7 cellular contexts compared by ENCODE assay signal in genomic region chr19:29694669-29695627, GRCh38. TPM values are rescaled to one million over a fixed set of nuclear protein-coding genes. Genes with fewer than 3 reads are reported as not detected.
A peak's percentile ranks its signal among the peaks of the same experiment; 100 is the strongest.
DNase-seq lines count a peak whose midpoint lies in the region; ATAC-seq and TF ChIP-seq lines count a peak whose summit lies in the region.

No MANE protein-coding gene starts in this region.

- TF ChIP-seq CTCF in GM13977 (IDR thresholded peaks at IDR 0.05; ENCODE audit: extremely low read depth, insufficient read depth, missing control alignments) (peak; percentile 93), chondrocyte (IDR thresholded peaks at IDR 0.05) (peak; percentile 91)

- in situ Hi-C loops in GM13977 (cut with MboI; ENCODE audit: low pct_unique_long_range_greater_than_20kb, low sequenced_read_pairs, unreplicated experiment): no loop called here

- no peaks in the 10 kb centered on the region for H3K27me3 Mint-ChIP-seq in chondrocyte (ENCODE audit: low read depth)

- peak overlapping the region; percentile 87 for H3K27ac Mint-ChIP-seq in chondrocyte (ENCODE audit: unreplicated experiment)

- H3K36me3 Mint-ChIP-seq in chondrocyte (ENCODE audit: low read depth): no peaks in the 10 kb centered on the region

- DNase-seq in GM13977 (ENCODE audit: low spot score) (peak; percentile 78), NCI-H2227 treated with DMSO at 0.1 percent for 48 hours (lab: John Stamatoyannopoulos, UW) (peak; percentile 91), chondrocyte (ENCODE audit: low spot score) (no peak), left lobe of liver (ENCODE audit: low spot score) (peak; percentile 89)
- peak; percentile 79 to 82 for DNase-seq in activated CD4-positive, alpha-beta T cell treated with anti-CD3 and anti-CD28 coated beads for 4 hours
- peak; percentile 67 to 79 (median 69) for DNase-seq in stimulated activated CD4-positive, alpha-beta T cell treated with anti-CD3 and anti-CD28 coated beads, TNF-alpha, amount 100 ng/mL, for 24 hours (ENCODE audit: low read depth in 3 of 3)

- H3K4me3 Mint-ChIP-seq in chondrocyte (ENCODE audit: unreplicated experiment): no peak overlapping the region

- no peaks in the 10 kb centered on the region for H3K9me3 Mint-ChIP-seq in chondrocyte (ENCODE audit: low read depth)

- H3K4me1 Mint-ChIP-seq in chondrocyte (ENCODE audit: low read depth): peaks cover 24% of the 10 kb centered on the region

- peak; percentile 79 for ATAC-seq in HG02840 (IDR thresholded peaks at IDR 0.05; ENCODE audit: low FRiP score, unreplicated experiment)
- ATAC-seq in left lobe of liver: peak; percentile 99

RNA-seq across cellular contexts. Expression of gene C19orf12, which starts 20.1 kb away (rescaled TPM):
- total RNA-seq in chondrocyte (43.7 to 46.9 TPM (median 46.4 TPM) in 3 replicates), left lobe of liver (52.3 TPM)

RNA-seq across cellular contexts. Expression of gene PLEKHF1, which starts 29.7 kb away (rescaled TPM):
- total RNA-seq in chondrocyte (10.1 to 29.4 TPM (median 28.6 TPM) in 3 replicates), left lobe of liver (11.3 TPM)
